In genomic region chr12:52195065-52195730, GRCh38 we compare ENCODE assay signal across 17 cellular contexts. TPM values are rescaled to one million over a fixed set of nuclear protein-coding genes. Genes with fewer than 3 reads are reported as not detected.
A peak's percentile ranks its signal among the peaks of the same experiment; 100 is the strongest.
DNase-seq lines count a peak whose midpoint lies in the region; ATAC-seq and TF ChIP-seq lines count a peak whose summit lies in the region.
"Had no signal": no experiment of that assay in that cellular context is flagged by ENCODE, and none has a peak within 500 bp of the region (broad histone marks: within the 10 kb centered on the region; RNA-seq: fewer than 3 reads in every experiment).

No MANE protein-coding gene starts in this region.

- ATAC-seq in upper lobe of left lung (ENCODE audit: low FRiP score in 2 of 2) (no peak), heart right ventricle (no peak)
- no peak for ATAC-seq in activated naive CD8-positive, alpha-beta T cell treated with anti-CD3 and anti-CD28 coated beads, Interleukin-2, amount 50 U/mL, for 24 hours
- ATAC-seq: left lobe of liver had no signal

- H3K4me1 ChIP-seq in upper lobe of left lung = peaks cover 65 to 79% (median 74%) of the 10 kb centered on the region in 4 donors
- H3K4me1 ChIP-seq in heart right ventricle = peaks cover 8 to 73% (median 50%) of the 10 kb centered on the region in 9 donors

- H3K9me3 Mint-ChIP-seq in activated naive CD8-positive, alpha-beta T cell treated with anti-CD3 and anti-CD28 coated beads, Interleukin-2, amount 50 U/mL, for 24 hours = no peaks in the 10 kb centered on the region
- H3K9me3 Mint-ChIP-seq: activated CD4-positive, alpha-beta T cell treated with anti-CD3 and anti-CD28 coated beads, Interleukin-2, amount 10 ng/mL, durations not matched to agents 24 days and 14 days; activated T-helper 2 cell treated with anti-CD3 and anti-CD28 coated beads, Interferon-gamma antibody, Interleukin-2, Interleukin-4, amounts not matched to agents 10 μg/mL and 5 μg/mL and 100 μg/mL, durations not matched to agents 14 hours and 24 hours and 36 hours had no signal

- H3K36me3 ChIP-seq in upper lobe of left lung (no peaks in the 10 kb centered on the region), heart right ventricle (no peaks in the 10 kb centered on the region)
- H3K36me3 ChIP-seq: thoracic aorta had no signal

- H3K27ac Mint-ChIP-seq in activated naive CD8-positive, alpha-beta T cell treated with anti-CD3 and anti-CD28 coated beads, Interleukin-2, amount 50 U/mL, for 24 hours = no peak overlapping the region
- H3K27ac Mint-ChIP-seq: activated CD4-positive, alpha-beta T cell treated with anti-CD3 and anti-CD28 coated beads, Interleukin-2, amount 10 ng/mL, durations not matched to agents 24 days and 14 days; activated T-helper 2 cell treated with anti-CD3 and anti-CD28 coated beads, Interferon-gamma antibody, Interleukin-2, Interleukin-4, amounts not matched to agents 10 μg/mL and 5 μg/mL and 100 μg/mL, durations not matched to agents 14 hours and 24 hours and 36 hours had no signal

- H3K27me3 Mint-ChIP-seq in activated naive CD8-positive, alpha-beta T cell treated with anti-CD3 and anti-CD28 coated beads, Interleukin-2, amount 50 U/mL, for 24 hours = peaks cover 8% of the 10 kb centered on the region

- H3K4me1 Mint-ChIP-seq in activated naive CD8-positive, alpha-beta T cell treated with anti-CD3 and anti-CD28 coated beads, Interleukin-2, amount 50 U/mL, for 24 hours = peaks cover 8% of the 10 kb centered on the region

- H3K27me3 ChIP-seq in upper lobe of left lung (no peaks in the 10 kb centered on the region), heart right ventricle (no peaks in the 10 kb centered on the region)

- peak; percentile 36 for DNase-seq in SIG-M5 treated with dmso at 0.1 percent for 504 hours (lab: John Stamatoyannopoulos, UW; ENCODE audit: unreplicated experiment)
- no peak for DNase-seq in SIG-M5 (lab: John Stamatoyannopoulos, UW)
- peak; percentile 68 for DNase-seq in SW480 (ENCODE audit: low spot score)
- peak; percentile 61 for DNase-seq in hepatic stellate cell (ENCODE audit: low spot score)
- no peak for DNase-seq in upper lobe of left lung
- DNase-seq in heart right ventricle = no peak
- DNase-seq in activated CD8-positive, alpha-beta memory T cell treated with anti-CD3 and anti-CD28 coated beads, Interleukin-2, amount 50 U/mL, for 4 hours = no peak
- no peak for DNase-seq in activated naive CD8-positive, alpha-beta T cell treated with anti-CD3 and anti-CD28 coated beads, Interleukin-2, amount 50 U/mL, for 24 hours
- DNase-seq: activated CD4-positive, alpha-beta T cell treated with anti-CD3 and anti-CD28 coated beads, Interleukin-2, amount 10 ng/mL, durations not matched to agents 24 days and 14 days; NCI-H1105 treated with DMSO at 0.1 percent for 48 hours; NCI-H526; SHP77 treated with DMSO at 0.1 percent for 48 hours had no signal

- intact Hi-C loops in heart right ventricle (cut with DNase I) = no loop called here

- TF ChIP-seq POLR2A in upper lobe of left lung (IDR thresholded peaks at IDR 0.05) = no peak

- H3K27ac ChIP-seq in upper lobe of left lung (peak overlapping the region; percentile 26 to 88 (median 74)), heart right ventricle (peak overlapping the region in 1 of 10 donors; percentile 25)
- H3K27ac ChIP-seq: 22Rv1, thoracic aorta had no signal

- no peak for TF ChIP-seq EP300 in upper lobe of left lung (IDR thresholded peaks at IDR 0.05)

- TF ChIP-seq CTCF in upper lobe of left lung (IDR thresholded peaks at IDR 0.05) (no peak), heart right ventricle (IDR thresholded peaks at IDR 0.05) (no peak)

- H3K4me3 Mint-ChIP-seq in activated naive CD8-positive, alpha-beta T cell treated with anti-CD3 and anti-CD28 coated beads, Interleukin-2, amount 50 U/mL, for 24 hours = no peak overlapping the region
- H3K4me3 Mint-ChIP-seq: activated CD4-positive, alpha-beta T cell treated with anti-CD3 and anti-CD28 coated beads, Interleukin-2, amount 10 ng/mL, durations not matched to agents 24 days and 14 days; brain had no signal

- H3K4me3 ChIP-seq in upper lobe of left lung = no peak overlapping the region
- no peak overlapping the region for H3K4me3 ChIP-seq in heart right ventricle
- H3K4me3 ChIP-seq: thoracic aorta had no signal

- H3K9me3 ChIP-seq in upper lobe of left lung (no peaks in the 10 kb centered on the region), heart right ventricle (no peaks in the 10 kb centered on the region)
- H3K9me3 ChIP-seq: thoracic aorta had no signal

- H3K36me3 Mint-ChIP-seq in activated naive CD8-positive, alpha-beta T cell treated with anti-CD3 and anti-CD28 coated beads, Interleukin-2, amount 50 U/mL, for 24 hours (ENCODE audit: low read depth) = no peaks in the 10 kb centered on the region
- H3K36me3 Mint-ChIP-seq: brain had no signal

- 67 to 69% methylated on average over 7 to 8 of the region's 8 CpGs for WGBS in upper lobe of left lung, 2 donors
- 62 to 84% methylated on average over 8 of the region's 8 CpGs for WGBS in heart right ventricle, 2 donors

RNA-seq across cellular contexts. Expression of gene KRT80, which starts 3.4 kb away (rescaled TPM):
- total RNA-seq in upper lobe of left lung = 10 to 100 TPM in 2 of 6 donors, 1 to 10 TPM in 4; 2.1 to 15.2 (median 6.6) TPM
- under 1 TPM in 9 of 10 donors, not detected in 1; 0.07 to 0.79 (median 0.16) TPM for total RNA-seq in heart right ventricle
- under 1 TPM; 0.07 to 0.32 TPM for polyA plus RNA-seq in heart right ventricle
- total RNA-seq: activated CD4-positive, alpha-beta T cell treated with anti-CD3 and anti-CD28 coated beads, Interleukin-2, amount 10 ng/mL, durations not matched to agents 24 days and 14 days; activated T-helper 2 cell treated with anti-CD3 and anti-CD28 coated beads, Interferon-gamma antibody, Interleukin-2, Interleukin-4, amounts not matched to agents 10 μg/mL and 5 μg/mL and 100 μg/mL, durations not matched to agents 14 hours and 24 hours and 36 hours had no signal

RNA-seq across cellular contexts. Expression of gene KRT7, which starts 37.8 kb away (rescaled TPM):
- total RNA-seq in upper lobe of left lung (1,000 to 10,000 TPM in 2 of 6 donors, 100 to 1,000 TPM in 4; 247 to 1,279 (median 821) TPM), heart right ventricle (10 to 100 TPM in 1 of 10 donors, 1 to 10 TPM in 4, under 1 TPM in 2, not detected in 3; 0.59 to 10.8 (median 2.3) TPM)
- polyA plus RNA-seq in heart right ventricle = 1 to 10 TPM in 1 of 2 donors, under 1 TPM in 1; 0.88 to 1.4 TPM

Comparison
In these comparisons a context has a peak if more than half of its experiments do, and no peak if none do; other contexts are left out.
1. DNase-seq: peak in SIG-M5 treated with dmso at 0.1 percent for 504 hours (single experiment), SW480 (single experiment) and hepatic stellate cell (single experiment); none in SIG-M5 (single experiment), upper lobe of left lung (0 of 2), heart right ventricle (0 of 2), activated CD8-positive, alpha-beta memory T cell treated with anti-CD3 and anti-CD28 coated beads, Interleukin-2, amount 50 U/mL, for 4 hours (single experiment) and activated naive CD8-positive, alpha-beta T cell treated with anti-CD3 and anti-CD28 coated beads, Interleukin-2, amount 50 U/mL, for 24 hours (single experiment).
2. RNA of gene KRT7, which starts 37.8 kb away (total RNA-seq): 247 to 1,279 TPM in upper lobe of left lung; 0.59 to 10.8 TPM in heart right ventricle; every median in the first group is over 10 times any median in the second.